1 cellular context compared by ENCODE assay signal in genomic region chr11:66285250-66285947, GRCh38.
TF ChIP-seq lines count a peak whose summit lies in the region.

No MANE protein-coding gene starts in this region.

TF ChIP-seq in K562, 482 proteins besides CTCF, POLR2A, EP300 and RAD21:
- no peak for TF ChIP-seq ZNF174 (CRISPR knock-in tag; IDR thresholded peaks at IDR 0.05)
- TF ChIP-seq POLR2G (IDR thresholded peaks at IDR 0.05; ENCODE audit: low read depth, low read length) = peak; percentile 38; the same call in 1 of the 2 replicates
- TF ChIP-seq SMC3 (conservative IDR thresholded peaks at IDR 0.05; ENCODE audit: insufficient read depth, low read depth, low read length) = no peak
- TF ChIP-seq ZSCAN29 (IDR thresholded peaks at IDR 0.05) = no peak
TF ChIP-seq in K562: peak in this region for 1.
